ENCODE assay signal across 14 cellular contexts in the genomic region with DNA sequence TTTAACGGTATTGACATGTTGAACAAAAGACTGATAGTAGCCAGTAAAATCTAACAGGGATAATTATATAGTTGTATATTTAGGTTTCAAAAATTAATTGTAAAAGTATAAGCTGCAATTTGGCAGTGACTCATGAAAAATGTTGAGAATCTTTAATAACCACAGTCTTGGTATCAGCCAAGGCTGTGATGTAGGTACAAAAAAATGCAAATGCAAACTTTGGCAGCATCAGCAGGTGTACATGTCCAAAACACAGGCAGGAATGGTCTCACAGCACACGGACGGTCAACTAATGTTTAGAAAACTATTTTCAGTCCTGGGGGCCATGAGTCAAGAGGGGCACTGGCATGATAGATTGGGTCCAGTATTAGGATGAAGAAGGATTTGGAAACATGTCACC. TPM values are rescaled to one million over a fixed set of nuclear protein-coding genes. Genes with fewer than 3 reads are reported as not detected.
A peak's percentile ranks its signal among the peaks of the same experiment; 100 is the strongest.
DNase-seq lines count a peak whose midpoint lies in the region; ATAC-seq and TF ChIP-seq lines count a peak whose summit lies in the region.
"Had no signal": no experiment of that assay in that cellular context is flagged by ENCODE, and none has a peak within 500 bp of the region (broad histone marks: within the 10 kb centered on the region; RNA-seq: fewer than 3 reads in every experiment).

No MANE protein-coding gene starts in this region.

- H3K27ac Mint-ChIP-seq in stimulated activated effector memory CD8-positive, alpha-beta T cell treated with anti-CD3 and anti-CD28 coated beads, Interleukin-12 subunit alpha, Interleukin-12 subunit beta, amount 100 ng/mL, for 72 hours, result no peak overlapping the region
- H3K27ac Mint-ChIP-seq: CD14-positive monocyte had no signal

- H3K36me3 Mint-ChIP-seq in stimulated activated effector memory CD8-positive, alpha-beta T cell treated with anti-CD3 and anti-CD28 coated beads, Interleukin-12 subunit alpha, Interleukin-12 subunit beta, amount 100 ng/mL, for 72 hours, result no peaks in the 10 kb centered on the region

- H3K4me1 Mint-ChIP-seq in stimulated activated effector memory CD8-positive, alpha-beta T cell treated with anti-CD3 and anti-CD28 coated beads, Interleukin-12 subunit alpha, Interleukin-12 subunit beta, amount 100 ng/mL, for 72 hours, result no peaks in the 10 kb centered on the region
- H3K4me1 Mint-ChIP-seq: CD14-positive monocyte had no signal

- no peaks in the 10 kb centered on the region for H3K27me3 ChIP-seq in MG63

- ATAC-seq in stimulated activated effector memory CD8-positive, alpha-beta T cell treated with anti-CD3 and anti-CD28 coated beads, Interleukin-12 subunit alpha, Interleukin-12 subunit beta, amount 100 ng/mL, for 72 hours, result no peak

- in situ Hi-C loops in astrocyte of the spinal cord (cut with HindIII; ENCODE audit: low sequenced_read_pairs), result no loop called here

- no peaks in the 10 kb centered on the region for H3K9me3 ChIP-seq in MG63

- no peaks in the 10 kb centered on the region for H3K9me3 Mint-ChIP-seq in stimulated activated effector memory CD8-positive, alpha-beta T cell treated with anti-CD3 and anti-CD28 coated beads, Interleukin-12 subunit alpha, Interleukin-12 subunit beta, amount 100 ng/mL, for 72 hours

- no peak for TF ChIP-seq CTCF in AG10803 (conservative IDR thresholded peaks at IDR 0.05; ENCODE audit: low read length)
- TF ChIP-seq CTCF in astrocyte of the spinal cord (IDR thresholded peaks at IDR 0.05; ENCODE audit: low read depth, low read length), result no peak
- no peak for TF ChIP-seq CTCF in foreskin fibroblast (IDR thresholded peaks at IDR 0.05; ENCODE audit: low read depth, low read length)

- no peak overlapping the region for H3K4me3 Mint-ChIP-seq in stimulated activated effector memory CD8-positive, alpha-beta T cell treated with anti-CD3 and anti-CD28 coated beads, Interleukin-12 subunit alpha, Interleukin-12 subunit beta, amount 100 ng/mL, for 72 hours
- H3K4me3 Mint-ChIP-seq: CD14-positive monocyte had no signal

- H3K36me3 ChIP-seq in MG63, result no peaks in the 10 kb centered on the region

- H3K4me3 ChIP-seq in AG10803 (ENCODE audit: low read length) (no peak overlapping the region), MG63 (no peak overlapping the region), astrocyte of the spinal cord (ENCODE audit: low read depth, low read length) (no peak overlapping the region), foreskin fibroblast (ENCODE audit: low read depth in 1 of 2, low read length in 2 of 2) (no peak overlapping the region)

- DNase-seq in AG10803 (ENCODE audit: low read depth), result peak; percentile 6
- peak; percentile 22 for DNase-seq in MG63
- peak; percentile 5 for DNase-seq in astrocyte of the spinal cord (ENCODE audit: low read depth, low spot score)
- peak; percentile 3 to 22 for DNase-seq in foreskin fibroblast
- no peak for DNase-seq in HuH-7.5 (ENCODE audit: low spot score)
- no peak for DNase-seq in retina
- DNase-seq in T-helper 2 cell, result no peak
- DNase-seq in stimulated activated effector memory CD8-positive, alpha-beta T cell treated with anti-CD3 and anti-CD28 coated beads, Interleukin-12 subunit alpha, Interleukin-12 subunit beta, amount 100 ng/mL, for 72 hours (ENCODE audit: low spot score in 2 of 2), result no peak
- DNase-seq: COR-L47, HCEC 1CT, NCI-H1436 treated with DMSO at 0.1 percent for 48 hours, NCI-H2081 treated with DMSO at 0.1 percent for 48 hours, NCI-H524 treated with DMSO at 0.1 percent for 48 hours had no signal

RNA-seq across cellular contexts. Expression of a gene that starts 58.5 kb away (rescaled TPM):
- 2.2 and 5.9 TPM in 2 replicates for total RNA-seq in MG63 (2014; rRNA removed; shearing (Covaris generic); ENCODE audit: low replicate concordance)

Comparison
In these comparisons a context has a peak if more than half of its experiments do, and no peak if none do; other contexts are left out.
1. DNase-seq: peak in AG10803 (single experiment), MG63 (single experiment), astrocyte of the spinal cord (single experiment) and foreskin fibroblast (2 of 2); none in HuH-7.5 (single experiment), retina (single experiment), T-helper 2 cell (0 of 5) and stimulated activated effector memory CD8-positive, alpha-beta T cell treated with anti-CD3 and anti-CD28 coated beads, Interleukin-12 subunit alpha, Interleukin-12 subunit beta, amount 100 ng/mL, for 72 hours (0 of 2).